7 cellular contexts compared by ENCODE assay signal in the genomic region with DNA sequence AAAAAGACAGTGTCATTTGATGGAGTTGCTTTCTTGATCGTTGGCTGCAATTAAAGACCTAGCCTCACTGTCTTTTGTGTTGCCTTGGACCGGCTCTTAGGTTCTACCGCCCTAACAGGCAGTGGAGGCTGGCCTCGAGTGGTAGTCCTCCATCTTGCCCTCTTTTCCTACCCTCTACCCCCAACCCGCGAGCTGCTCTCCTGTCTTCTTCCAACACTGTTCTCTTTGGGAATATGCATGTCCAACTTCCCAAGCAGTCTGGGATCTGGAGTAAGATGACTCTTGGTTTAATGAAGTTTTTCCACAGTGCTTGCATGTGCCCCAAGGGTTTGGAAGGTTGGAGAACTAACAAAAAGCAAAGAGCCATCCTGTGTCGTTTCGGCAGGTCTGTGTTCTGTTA. TPM values are rescaled to one million over a fixed set of nuclear protein-coding genes. Genes with fewer than 3 reads are reported as not detected.
DNase-seq lines count a peak whose midpoint lies in the region; TF ChIP-seq lines count a peak whose summit lies in the region.
"Not testable (repeated sequence)": the region's sequence is repeated elsewhere in the genome, so short reads cannot be mapped to it uniquely, and the experiment has no call there.

No MANE protein-coding gene starts in this region.

- H3K9me3 ChIP-seq in ES-I3 (ENCODE audit: control insufficient read depth, insufficient read depth, low read length): not testable (repeated sequence)

- H3K4me1 Mint-ChIP-seq in activated CD4-positive, alpha-beta memory T cell treated with anti-CD3 and anti-CD28 coated beads, Interleukin-2, amount 10 ng/mL, durations not matched to agents 7 days and 5 days: peaks cover 24% of the 10 kb centered on the region
- H3K4me1 Mint-ChIP-seq in brain (peaks cover 38% of the 10 kb centered on the region), mesothelial cell of epicardium (peaks cover 21% of the 10 kb centered on the region)

- peak overlapping the region; percentile 83; the same call in 1 of the 2 replicates for H3K9ac ChIP-seq in ES-I3 (ENCODE audit: low read depth, low read length)

- DNase-seq in NB4 (ENCODE audit: low read depth); activated CD4-positive, alpha-beta memory T cell treated with anti-CD3 and anti-CD28 coated beads, Interleukin-2, amount 10 ng/mL, durations not matched to agents 7 days and 5 days; fibroblast of pulmonary artery (ENCODE audit: low read depth); mesothelial cell of epicardium (ENCODE audit: low spot score in 2 of 2, unreplicated experiment in 2 of 2); skeletal muscle cell (ENCODE audit: low read depth): not testable (repeated sequence)

- peak overlapping the region; percentile 78 for H3K4me3 Mint-ChIP-seq in activated CD4-positive, alpha-beta memory T cell treated with anti-CD3 and anti-CD28 coated beads, Interleukin-2, amount 10 ng/mL, durations not matched to agents 7 days and 5 days
- H3K4me3 Mint-ChIP-seq in brain (peak overlapping the region; percentile 84 to 96 (median 84)), mesothelial cell of epicardium (peak overlapping the region; percentile 76)

- H3K4me3 ChIP-seq in NB4 (ENCODE audit: low read depth, low read length) (peak overlapping the region; percentile 43), fibroblast of pulmonary artery (replicated peaks; ENCODE audit: low read depth, low read length) (peak overlapping the region; percentile 60), skeletal muscle cell (ENCODE audit: low read depth, low read length) (peak overlapping the region; percentile 61)

- POLR2A ChIA-PET in activated CD4-positive, alpha-beta memory T cell treated with anti-CD3 and anti-CD28 coated beads, Interleukin-2, amount 10 ng/mL, durations not matched to agents 7 days and 5 days (lab: Charles Lee): not testable (repeated sequence)

- CTCF ChIA-PET in activated CD4-positive, alpha-beta memory T cell treated with anti-CD3 and anti-CD28 coated beads, Interleukin-2, amount 10 ng/mL, durations not matched to agents 7 days and 5 days (lab: Charles Lee): not testable (repeated sequence)

- not testable (repeated sequence) for H3K27me3 Mint-ChIP-seq in activated CD4-positive, alpha-beta memory T cell treated with anti-CD3 and anti-CD28 coated beads, Interleukin-2, amount 10 ng/mL, durations not matched to agents 7 days and 5 days; brain; mesothelial cell of epicardium (ENCODE audit: low read depth)

- not testable (repeated sequence) for H3K36me3 ChIP-seq in ES-I3 (ENCODE audit: insufficient read depth, low read length)

- not testable (repeated sequence) for TF ChIP-seq POLR2A in NB4 (IDR thresholded peaks at IDR 0.05; ENCODE audit: extremely low read depth, insufficient read length)

- not testable (repeated sequence) for H3K9me3 Mint-ChIP-seq in activated CD4-positive, alpha-beta memory T cell treated with anti-CD3 and anti-CD28 coated beads, Interleukin-2, amount 10 ng/mL, durations not matched to agents 7 days and 5 days; brain; mesothelial cell of epicardium

- H3K27ac Mint-ChIP-seq in activated CD4-positive, alpha-beta memory T cell treated with anti-CD3 and anti-CD28 coated beads, Interleukin-2, amount 10 ng/mL, durations not matched to agents 7 days and 5 days: peak overlapping the region; percentile 73
- H3K27ac Mint-ChIP-seq in brain (peak overlapping the region; percentile 78 to 96 (median 83)), mesothelial cell of epicardium (peak overlapping the region; percentile 92)

- H3K36me3 Mint-ChIP-seq in activated CD4-positive, alpha-beta memory T cell treated with anti-CD3 and anti-CD28 coated beads, Interleukin-2, amount 10 ng/mL, durations not matched to agents 7 days and 5 days (ENCODE audit: low read depth); mesothelial cell of epicardium: not testable (repeated sequence)
- H3K36me3 Mint-ChIP-seq in brain: peaks cover 20% of the 10 kb centered on the region

- H3K4me1 ChIP-seq in ES-I3 (ENCODE audit: insufficient read depth, low read length): peaks cover 13% of the 10 kb centered on the region

- TF ChIP-seq CTCF in NB4 (IDR thresholded peaks at IDR 0.05; ENCODE audit: low read depth, low read length); brain (conservative IDR thresholded peaks at IDR 0.05); fibroblast of pulmonary artery (IDR thresholded peaks at IDR 0.05; ENCODE audit: low read length, missing control alignments); mesothelial cell of epicardium (IDR thresholded peaks at IDR 0.05; ENCODE audit: unreplicated experiment): not testable (repeated sequence)

RNA-seq across cellular contexts. Expression of a gene that starts 1.5 kb away (rescaled TPM):
- total RNA-seq in activated CD4-positive, alpha-beta memory T cell treated with anti-CD3 and anti-CD28 coated beads, Interleukin-2, amount 10 ng/mL, durations not matched to agents 7 days and 5 days: 10 to 100 TPM; 42.2 to 46.1 TPM
- 27.3 TPM for polyA plus RNA-seq in brain (ENCODE audit: insufficient read depth, low read depth, low replicate concordance)
- 61.6 to 67.8 TPM (median 61.9 TPM) in 3 replicates for total RNA-seq in mesothelial cell of epicardium

RNA-seq across cellular contexts. Expression of a gene that starts 53.4 kb away (rescaled TPM):
- total RNA-seq in activated CD4-positive, alpha-beta memory T cell treated with anti-CD3 and anti-CD28 coated beads, Interleukin-2, amount 10 ng/mL, durations not matched to agents 7 days and 5 days: 10 to 100 TPM; 16.6 to 16.7 TPM
- polyA plus RNA-seq in brain (ENCODE audit: insufficient read depth, low read depth, low replicate concordance): 23.9 TPM
- 22.4 to 25.2 TPM (median 24.6 TPM) in 3 replicates for total RNA-seq in mesothelial cell of epicardium
